Comparison of ENCODE assay signal across 17 cellular contexts in genomic region chr1:225899044-225899925, GRCh38. TPM values are rescaled to one million over a fixed set of nuclear protein-coding genes. Genes with fewer than 3 reads are reported as not detected.
DNase-seq lines count a peak whose midpoint lies in the region; ATAC-seq, FAIRE-seq and TF ChIP-seq lines count a peak whose summit lies in the region.
"Had no signal": no experiment of that assay in that cellular context is flagged by ENCODE, and none has a peak within 500 bp of the region (broad histone marks: within the 10 kb centered on the region; RNA-seq: fewer than 3 reads in every experiment).

No MANE protein-coding gene starts in this region.

- no peak for TF ChIP-seq RAD21 in H1 (IDR thresholded peaks at IDR 0.05 in 1 of 2, conservative IDR thresholded peaks at IDR 0.05 in 1 of 2; ENCODE audit: low read depth in 2 of 2, low read length in 2 of 2)

- no peak overlapping the region for H3K56ac ChIP-seq in H1 (replicated peaks; ENCODE audit: insufficient read length, low read depth, low read length)

- H3K4me1 ChIP-seq in NT2/D1 (ENCODE audit: insufficient read depth, insufficient read length) = peaks cover 18% of the 10 kb centered on the region
- peaks cover 0 to 21% (median 19%) of the 10 kb centered on the region in 4 experiments; a peak in 6 of 7 replicates for H3K4me1 ChIP-seq in H1 (replicated peaks in 1 of 4; ENCODE audit: control insufficient read depth in 3 of 4, insufficient read depth in 4 of 4, low read length in 3 of 4)
- H3K4me1 ChIP-seq in neural progenitor cell = peaks cover 16% of the 10 kb centered on the region
- peaks cover 0 to 13% (median 7%) of the 10 kb centered on the region in 4 donors for H3K4me1 ChIP-seq in esophagus muscularis mucosa
- H3K4me1 ChIP-seq: psoas muscle had no signal

- H3K4me1 Mint-ChIP-seq in activated T-cell treated with anti-CD3 and anti-CD28 coated beads, Interleukin-2, amount 50 U/mL, for 24 hours (ENCODE audit: low read depth) = peaks cover 39% of the 10 kb centered on the region
- peaks cover 16% of the 10 kb centered on the region for H3K4me1 Mint-ChIP-seq in neural progenitor cell

- no peak overlapping the region for H3K23ac ChIP-seq in H1 (ENCODE audit: insufficient read length)

- WGBS in H1 (ENCODE audit: extremely low coverage in 1 of 2, insufficient coverage in 1 of 2, insufficient read length in 1 of 2, insufficient replicate concordance in 2 of 2, low coverage in 1 of 2, low lambda C conversion rate in 2 of 2, missing lambda C conversion rate in 1 of 2), 2 experiments = 6% methylated on average over 2 of the region's 4 CpGs; no CpG with 5 or more reads in 1 of the 2 experiments
- 56% methylated on average over 4 of the region's 4 CpGs for WGBS in esophagus muscularis mucosa

- H3K79me1 ChIP-seq in H1 (ENCODE audit: low read depth, low read length) = no peaks in the 10 kb centered on the region

- TF ChIP-seq CTCF in H1 (IDR thresholded peaks at IDR 0.05; ENCODE audit: control extremely low read depth in 1 of 3, insufficient read depth in 1 of 3, low read depth in 1 of 3, low read length in 3 of 3) = no peak
- no peak for TF ChIP-seq CTCF in neural progenitor cell (IDR thresholded peaks at IDR 0.05)
- TF ChIP-seq CTCF in esophagus muscularis mucosa (IDR thresholded peaks at IDR 0.05) = no peak

- H3K9ac ChIP-seq in NT2/D1 (ENCODE audit: insufficient read length, low read depth) (peak overlapping the region; percentile 46), H1 (replicated peaks in 1 of 4; ENCODE audit: extremely low read depth in 1 of 4, low read depth in 3 of 4, low read length in 3 of 4) (0 out of 7 replicates have a peak overlapping the region, but pooled peaks of 1 of the 4 experiments have one; percentile 29), neural progenitor cell (no peak overlapping the region)
- H3K9ac ChIP-seq: SK-N-SH had no signal

- H3K27me3 Mint-ChIP-seq in activated T-cell treated with anti-CD3 and anti-CD28 coated beads, Interleukin-2, amount 50 U/mL, for 24 hours = no peaks in the 10 kb centered on the region
- H3K27me3 Mint-ChIP-seq in neural progenitor cell (ENCODE audit: insufficient read depth, low read depth) = no peaks in the 10 kb centered on the region

- H3K4me2 ChIP-seq in H1 (ENCODE audit: insufficient read depth in 1 of 2, low read depth in 2 of 2, low read length in 2 of 2) (peak overlapping the region; percentile 29 to 63), neural progenitor cell (peak overlapping the region; percentile 52)
- H3K4me2 ChIP-seq: SK-N-SH had no signal

- H4K20me1 ChIP-seq in H1 (replicated peaks in 1 of 2; ENCODE audit: control insufficient read depth in 1 of 2, insufficient read depth in 2 of 2, low read length in 2 of 2) (no peaks in the 10 kb centered on the region), neural progenitor cell (ENCODE audit: low read depth) (no peaks in the 10 kb centered on the region)

- POLR2A ChIA-PET in H1 (lab: Charles Lee; ENCODE audit: partially characterized antibody) = interaction anchor here (1.0 to 5.2 kb wide), 9 partner anchors 9 to 86 kb away, joined by 3 to 63 read pairs (median 4); partner anchors contain the start of genes LEFTY1, PYCR2 and TMEM63A

- peak overlapping the region; percentile 99 for H3K18ac ChIP-seq in H1 (ENCODE audit: extremely low read depth, low read length)

- H2AK5ac ChIP-seq in H1 (ENCODE audit: low read depth, low read length) = peak overlapping the region; percentile 93

- H4K91ac ChIP-seq in H1 (replicated peaks; ENCODE audit: insufficient read length, low read length) = peak overlapping the region; percentile 98

- no peaks in the 10 kb centered on the region for H3K23me2 ChIP-seq in H1 (ENCODE audit: low read depth, low read length)

- TF ChIP-seq POLR2A in H1 (IDR thresholded peaks at IDR 0.05; ENCODE audit: control extremely low read depth in 1 of 2, low read depth in 2 of 2, low read length in 2 of 2) (no peak), esophagus muscularis mucosa (IDR thresholded peaks at IDR 0.05; ENCODE audit: low read depth) (no peak)

- H2AFZ ChIP-seq in H1 (ENCODE audit: low read length) (no peak overlapping the region), neural progenitor cell (replicated peaks) (no peak overlapping the region)

- peak overlapping the region; percentile 91 for H3K4ac ChIP-seq in H1 (replicated peaks; ENCODE audit: insufficient read length, low read depth, low read length)

- no peak for DNase-seq in activated T-cell treated with anti-CD3 and anti-CD28 coated beads, Interleukin-2, amount 50 U/mL, for 24 hours
- no peak for DNase-seq in activated T-cell treated with anti-CD3 and anti-CD28 coated beads, Interleukin-2, amount 50 U/mL, for 1 hour
- peak; percentile 98 for DNase-seq in NT2/D1 (ENCODE audit: low read depth, low spot score)
- DNase-seq in H1 (ENCODE audit: low read depth in 1 of 2, low spot score in 2 of 2) = peak; percentile 77 to 94
- DNase-seq in neural progenitor cell (ENCODE audit: low spot score) = peak; percentile 50
- DNase-seq in NCI-H1105 (lab: John Stamatoyannopoulos, UW) = no peak
- DNase-seq in esophagus muscularis mucosa (ENCODE audit: extremely low spot score) = no peak
- DNase-seq: activated CD4-positive, CD25-positive, alpha-beta regulatory T cell treated with anti-CD3 and anti-CD28 coated beads, Interleukin-2, amount 50 U/mL, for 72 hours; DMS153; dorsolateral prefrontal cortex; MG63; SK-N-SH had no signal

- H2BK20ac ChIP-seq in H1 (ENCODE audit: low read length) = peak overlapping the region; percentile 99

- H2BK120ac ChIP-seq in H1 (replicated peaks; ENCODE audit: low read depth, low read length) = peak overlapping the region; percentile 98

- FAIRE-seq in H1 (lab: Jason Lieb, UNC) = peak; percentile 63
- FAIRE-seq: islet of Langerhans had no signal

- H3K36me3 Mint-ChIP-seq in activated T-cell treated with anti-CD3 and anti-CD28 coated beads, Interleukin-2, amount 50 U/mL, for 24 hours (ENCODE audit: low read depth) = no peaks in the 10 kb centered on the region
- H3K36me3 Mint-ChIP-seq in neural progenitor cell = no peaks in the 10 kb centered on the region

- intact Hi-C loops in esophagus muscularis mucosa (cut with DNase I) = no loop called here

- H3F3A ChIP-seq in neural progenitor cell (ENCODE audit: low read depth) = peaks cover 6% of the 10 kb centered on the region

- H3K36me3 ChIP-seq in NT2/D1 (ENCODE audit: insufficient read depth, insufficient read length, low read length) (no peaks in the 10 kb centered on the region), H1 (ENCODE audit: control insufficient read depth in 2 of 4, insufficient read depth in 4 of 4, low read length in 3 of 4) (no peaks in the 10 kb centered on the region), neural progenitor cell (no peaks in the 10 kb centered on the region), esophagus muscularis mucosa (no peaks in the 10 kb centered on the region)
- H3K36me3 ChIP-seq: MG63 had no signal

- no peak overlapping the region for H3K14ac ChIP-seq in H1 (ENCODE audit: insufficient read length)

- peak overlapping the region; percentile 37 for H4K5ac ChIP-seq in H1 (ENCODE audit: insufficient read length, low read depth, low read length)

- no peak for ATAC-seq in HG03354 (IDR thresholded peaks at IDR 0.05; ENCODE audit: poor library complexity, severe bottlenecking, unreplicated experiment)
- ATAC-seq: mucosa of descending colon had no signal

- H3K9me3 ChIP-seq in NT2/D1 (ENCODE audit: insufficient read depth, low read length) = no peaks in the 10 kb centered on the region
- no peaks in the 10 kb centered on the region for H3K9me3 ChIP-seq in H1 (ENCODE audit: insufficient read depth in 2 of 2, low read depth in 1 of 2, low read length in 1 of 2)
- no peaks in the 10 kb centered on the region for H3K9me3 ChIP-seq in neural progenitor cell (ENCODE audit: low read depth)
- H3K9me3 ChIP-seq in esophagus muscularis mucosa = no peaks in the 10 kb centered on the region
- H3K9me3 ChIP-seq: MG63, mucosa of descending colon, psoas muscle, SK-N-SH had no signal

- TF ChIP-seq EP300 in H1 (IDR thresholded peaks at IDR 0.05; ENCODE audit: borderline replicate concordance in 1 of 2, low read depth in 2 of 2, low read length in 2 of 2) (peak in 1 of 2 experiments; percentile 83; a peak in 1 of 3 replicates), esophagus muscularis mucosa (IDR thresholded peaks at IDR 0.05) (no peak)

- no peak overlapping the region for H4K8ac ChIP-seq in H1 (ENCODE audit: extremely low read depth, insufficient read depth, low read length)

- peak overlapping the region; percentile 52 for H3K27ac ChIP-seq in H1 (ENCODE audit: low read depth, low read length)
- no peak overlapping the region for H3K27ac ChIP-seq in neural progenitor cell
- H3K27ac ChIP-seq in esophagus muscularis mucosa (replicated peaks in 1 of 4) = no peak overlapping the region
- H3K27ac ChIP-seq: dorsolateral prefrontal cortex, psoas muscle had no signal

- H3K4me3 ChIP-seq in NT2/D1 (ENCODE audit: insufficient read length, low read depth) (peak overlapping the region; percentile 6), H1 (ENCODE audit: extremely low read depth in 1 of 4, insufficient read depth in 2 of 4, low read depth in 3 of 4, low read length in 4 of 4) (peak overlapping the region in 3 of 4 experiments; percentile 1 to 35 (median 17); a peak in 3 of 8 replicates), neural progenitor cell (no peak overlapping the region), esophagus muscularis mucosa (no peak overlapping the region)
- H3K4me3 ChIP-seq: dorsolateral prefrontal cortex, MG63, mucosa of descending colon, psoas muscle had no signal

- no peaks in the 10 kb centered on the region for H3K9me3 Mint-ChIP-seq in activated T-cell treated with anti-CD3 and anti-CD28 coated beads, Interleukin-2, amount 50 U/mL, for 24 hours
- H3K9me3 Mint-ChIP-seq in neural progenitor cell = no peaks in the 10 kb centered on the region

- peak overlapping the region; percentile 66 for H3K27ac Mint-ChIP-seq in activated T-cell treated with anti-CD3 and anti-CD28 coated beads, Interleukin-2, amount 50 U/mL, for 24 hours
- H3K27ac Mint-ChIP-seq in neural progenitor cell = peak overlapping the region; percentile 57

- CTCF ChIA-PET in H1 (lab: Charles Lee; ENCODE audit: partially characterized antibody) = interaction anchor here (0.6 to 18.7 kb wide), 7 partner anchors 10 to 424 kb away, joined by 3 to 406 read pairs (median 4); partner anchors contain the start of genes LEFTY1 and TMEM63A

- H3K27me3 ChIP-seq in NT2/D1 (ENCODE audit: insufficient read depth, insufficient read length) (peaks cover 15% of the 10 kb centered on the region), H1 (replicated peaks in 1 of 4; ENCODE audit: control insufficient read depth in 3 of 4, extremely low read depth in 1 of 4, insufficient read depth in 3 of 4, low read length in 3 of 4) (no peaks in the 10 kb centered on the region), neural progenitor cell (no peaks in the 10 kb centered on the region), esophagus muscularis mucosa (no peaks in the 10 kb centered on the region)
- H3K27me3 ChIP-seq: dorsolateral prefrontal cortex, MG63 had no signal

- H3K4me3 Mint-ChIP-seq in activated T-cell treated with anti-CD3 and anti-CD28 coated beads, Interleukin-2, amount 50 U/mL, for 24 hours = no peak overlapping the region
- H3K4me3 Mint-ChIP-seq in neural progenitor cell = no peak overlapping the region

- H2BK5ac ChIP-seq in H1 (ENCODE audit: low read depth, low read length) = peak overlapping the region; percentile 93

- no peaks in the 10 kb centered on the region for H3K79me2 ChIP-seq in H1 (ENCODE audit: control insufficient read depth in 1 of 2, insufficient read depth in 2 of 2, low read length in 2 of 2)
- H3K79me2 ChIP-seq in neural progenitor cell (ENCODE audit: low read depth) = no peaks in the 10 kb centered on the region

- no peak overlapping the region for H2BK15ac ChIP-seq in H1 (ENCODE audit: low read length)

- peak overlapping the region; percentile 100 for H2BK12ac ChIP-seq in H1 (ENCODE audit: low read depth, low read length)

RNA-seq across cellular contexts. Expression of gene LEFTY1, which starts 10.3 kb away (rescaled TPM):
- 8.4 and 11.7 TPM in 2 replicates for total RNA-seq in H1 (2021; fragmentation: NEBNext Ultra II Directional; extraction: Animal tissue kit (Norgen Biotek cat#: 25700))
- polyA plus RNA-seq in H1 (2011; rRNA removed) = 4.5 and 7.3 TPM in 2 replicates
- 7.1 TPM for polyA plus RNA-seq in H1 (2011; cell fraction: cytosol; rRNA removed)
- polyA plus RNA-seq in H1 (2011; cell fraction: nucleus; rRNA removed) = 8.4 TPM
- polyA plus RNA-seq in H1 (2012, experiment 1 of 2) = 1.8 to 3.5 TPM (median 3.1 TPM) in 4 replicates
- 3.5 TPM for polyA plus RNA-seq in H1 (2012, experiment 2 of 2)
- 112 TPM for polyA plus RNA-seq in H1 (2013, experiment 1 of 2)
- polyA plus RNA-seq in H1 (2013, experiment 2 of 2) = 131 TPM
- polyA minus RNA-seq in H1 (2011; rRNA and poly(A)+ RNA removed) = 0.66 and 1.3 TPM in 2 replicates
- polyA minus RNA-seq in H1 (2011; cell fraction: cytosol; rRNA and poly(A)+ RNA removed) = 3.0 TPM
- 3.1 TPM for polyA minus RNA-seq in H1 (2011; cell fraction: nucleus; rRNA and poly(A)+ RNA removed)
- total RNA-seq in neural progenitor cell (ENCODE audit: low replicate concordance) (not detected in 2 replicates), esophagus muscularis mucosa (under 1 TPM in 1 of 4 donors, not detected in 3; 0.33 TPM)
- total RNA-seq: fibroblast of villous mesenchyme had no signal

RNA-seq across cellular contexts. Expression of gene TMEM63A, which starts 17.1 kb away (rescaled TPM):
- 41.2 and 55.4 TPM in 2 replicates for total RNA-seq in H1 (2021; fragmentation: NEBNext Ultra II Directional; extraction: Animal tissue kit (Norgen Biotek cat#: 25700))
- 26.1 and 38.5 TPM in 2 replicates for polyA plus RNA-seq in H1 (2011; rRNA removed)
- polyA plus RNA-seq in H1 (2011; cell fraction: cytosol; rRNA removed) = 28.6 TPM
- 210 TPM for polyA plus RNA-seq in H1 (2011; cell fraction: nucleus; rRNA removed)
- 25.5 to 31.0 TPM (median 28.0 TPM) in 4 replicates for polyA plus RNA-seq in H1 (2012, experiment 1 of 2)
- polyA plus RNA-seq in H1 (2012, experiment 2 of 2) = 17.4 TPM
- polyA plus RNA-seq in H1 (2013, experiment 1 of 2) = 90.4 TPM
- 88.5 TPM for polyA plus RNA-seq in H1 (2013, experiment 2 of 2)
- 42.6 and 57.5 TPM in 2 replicates for polyA minus RNA-seq in H1 (2011; rRNA and poly(A)+ RNA removed)
- polyA minus RNA-seq in H1 (2011; cell fraction: cytosol; rRNA and poly(A)+ RNA removed) = 21.2 TPM
- 70.6 TPM for polyA minus RNA-seq in H1 (2011; cell fraction: nucleus; rRNA and poly(A)+ RNA removed)
- total RNA-seq in neural progenitor cell (ENCODE audit: low replicate concordance) = 5.1 and 12.3 TPM in 2 replicates
- 10 to 100 TPM; 14.6 to 30.7 (median 24.5) TPM for total RNA-seq in esophagus muscularis mucosa

RNA-seq across cellular contexts. Expression of gene PYCR2, which starts 24.8 kb away (rescaled TPM):
- total RNA-seq in H1 (2021; fragmentation: NEBNext Ultra II Directional; extraction: Animal tissue kit (Norgen Biotek cat#: 25700)) = 84.3 and 84.6 TPM in 2 replicates
- 79.3 and 96.6 TPM in 2 replicates for polyA plus RNA-seq in H1 (2011; rRNA removed)
- 96.5 TPM for polyA plus RNA-seq in H1 (2011; cell fraction: cytosol; rRNA removed)
- polyA plus RNA-seq in H1 (2011; cell fraction: nucleus; rRNA removed) = 96.7 TPM
- 63.1 to 84.9 TPM (median 76.1 TPM) in 4 replicates for polyA plus RNA-seq in H1 (2012, experiment 1 of 2)
- 59.4 TPM for polyA plus RNA-seq in H1 (2012, experiment 2 of 2)
- polyA plus RNA-seq in H1 (2013, experiment 1 of 2) = 113 TPM
- polyA plus RNA-seq in H1 (2013, experiment 2 of 2) = 115 TPM
- polyA minus RNA-seq in H1 (2011; rRNA and poly(A)+ RNA removed) = 41.8 and 68.7 TPM in 2 replicates
- 22.0 TPM for polyA minus RNA-seq in H1 (2011; cell fraction: cytosol; rRNA and poly(A)+ RNA removed)
- 26.9 TPM for polyA minus RNA-seq in H1 (2011; cell fraction: nucleus; rRNA and poly(A)+ RNA removed)
- total RNA-seq in neural progenitor cell (ENCODE audit: low replicate concordance) (23.8 and 54.7 TPM in 2 replicates), esophagus muscularis mucosa (10 to 100 TPM; 37.4 to 73.6 (median 58.2) TPM)

RNA-seq across cellular contexts. Expression of gene LEFTY2, which starts 41.7 kb away (rescaled TPM):
- total RNA-seq in H1 (2021; fragmentation: NEBNext Ultra II Directional; extraction: Animal tissue kit (Norgen Biotek cat#: 25700)) = 3.2 and 4.3 TPM in 2 replicates
- polyA plus RNA-seq in H1 (2011; rRNA removed) = 2.6 and 2.9 TPM in 2 replicates
- polyA plus RNA-seq in H1 (2011; cell fraction: cytosol; rRNA removed) = 3.1 TPM
- 2.5 TPM for polyA plus RNA-seq in H1 (2011; cell fraction: nucleus; rRNA removed)
- polyA plus RNA-seq in H1 (2012, experiment 1 of 2) = 0.94 to 1.9 TPM (median 1.4 TPM) in 4 replicates
- polyA plus RNA-seq in H1 (2012, experiment 2 of 2) = 2.2 TPM
- polyA plus RNA-seq in H1 (2013, experiment 1 of 2) = 44.6 TPM
- polyA plus RNA-seq in H1 (2013, experiment 2 of 2) = 54.0 TPM
- 0.83 and 1.4 TPM in 2 replicates for polyA minus RNA-seq in H1 (2011; rRNA and poly(A)+ RNA removed)
- 0.88 TPM for polyA minus RNA-seq in H1 (2011; cell fraction: cytosol; rRNA and poly(A)+ RNA removed)
- polyA minus RNA-seq in H1 (2011; cell fraction: nucleus; rRNA and poly(A)+ RNA removed) = 1.5 TPM
- total RNA-seq in neural progenitor cell (ENCODE audit: low replicate concordance) (not detected in 2 replicates), esophagus muscularis mucosa (under 1 TPM in 2 of 4 donors, not detected in 2; 0.17 to 0.98 TPM)
- polyA plus RNA-seq: SK-N-SH had no signal

Comparison
In these comparisons a context has a peak if more than half of its experiments do, and no peak if none do; other contexts are left out.
1. DNase-seq: peak in NT2/D1 (single experiment), H1 (2 of 2) and neural progenitor cell (single experiment); none in activated T-cell treated with anti-CD3 and anti-CD28 coated beads, Interleukin-2, amount 50 U/mL, for 24 hours (single experiment), activated T-cell treated with anti-CD3 and anti-CD28 coated beads, Interleukin-2, amount 50 U/mL, for 1 hour (single experiment), NCI-H1105 (single experiment) and esophagus muscularis mucosa (single experiment).
2. H3K4me3 ChIP-seq: peak in NT2/D1 (single experiment) and H1 (3 of 4); none in neural progenitor cell (single experiment) and esophagus muscularis mucosa (0 of 4).